ENCODE assay signal across 9 cellular contexts in the genomic region with DNA sequence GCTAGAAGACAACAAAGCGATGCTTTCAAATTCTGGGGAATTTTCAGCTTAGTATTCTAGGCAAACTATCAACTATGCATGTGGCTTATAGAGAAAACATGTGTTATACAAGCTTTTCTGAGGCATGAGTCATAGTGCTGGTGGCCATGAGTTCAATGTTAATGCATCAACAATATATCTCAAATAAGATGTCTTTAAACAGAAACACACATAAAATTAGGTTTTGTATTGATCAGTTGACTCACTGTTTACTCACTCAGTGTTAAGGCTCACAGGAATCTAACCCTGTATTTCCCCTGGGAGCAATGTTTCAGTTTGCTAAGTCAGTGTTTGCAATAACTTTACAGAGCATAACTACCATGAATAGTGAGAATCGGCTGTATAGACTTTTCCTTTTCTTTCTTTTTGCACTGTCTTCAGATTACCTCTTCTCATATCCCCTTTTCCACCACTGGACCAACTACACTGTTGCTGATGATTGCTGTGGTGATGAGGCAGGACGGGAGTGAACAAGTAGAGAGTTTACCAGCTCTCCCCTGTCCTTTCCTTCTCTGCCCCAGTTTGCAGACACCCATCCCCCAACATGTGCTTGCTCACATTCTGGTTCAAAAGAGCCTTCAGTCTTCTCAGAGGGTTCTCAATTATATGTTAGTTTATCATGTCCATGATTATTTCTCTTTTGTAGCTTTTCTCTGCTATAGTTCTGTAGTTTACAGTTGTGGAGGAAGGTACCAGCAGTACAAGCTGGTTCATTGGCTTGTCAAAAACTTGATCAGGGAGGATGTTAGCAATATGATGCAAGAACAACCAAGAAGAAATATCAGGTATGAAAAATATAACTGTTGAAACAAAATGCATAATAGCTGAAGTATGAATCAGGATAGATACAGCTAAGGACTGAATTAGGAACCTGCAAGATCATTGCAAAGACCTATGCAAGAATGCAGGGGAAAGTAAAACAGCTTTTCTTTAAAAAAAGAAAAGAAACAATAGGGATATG. TPM values are rescaled to one million over a fixed set of nuclear protein-coding genes. Genes with fewer than 3 reads are reported as not detected.
DNase-seq lines count a peak whose midpoint lies in the region; ATAC-seq lines count a peak whose summit lies in the region.
"Had no signal": no experiment of that assay in that cellular context is flagged by ENCODE, and none has a peak within 500 bp of the region (broad histone marks: within the 10 kb centered on the region; RNA-seq: fewer than 3 reads in every experiment).

No MANE protein-coding gene starts in this region.

- H2BK120ac ChIP-seq in neuronal stem cell (ENCODE audit: low read depth, low read length), result no peak overlapping the region

- H3K23ac ChIP-seq in neuronal stem cell (ENCODE audit: low read depth, low read length, poor library complexity), result no peak overlapping the region

- H3K9me3 ChIP-seq in SK-N-MC (ENCODE audit: low read depth, low read length) (no peaks in the 10 kb centered on the region), neuronal stem cell (replicated peaks in 1 of 2; ENCODE audit: control insufficient read depth in 2 of 2, insufficient read depth in 1 of 2, low read depth in 1 of 2, low read length in 2 of 2) (peaks cover 0 to 3% of the 10 kb centered on the region in 2 donors)

- no peak overlapping the region for H2BK15ac ChIP-seq in neuronal stem cell (ENCODE audit: low read length)

- no peak overlapping the region for H2BK12ac ChIP-seq in neuronal stem cell (ENCODE audit: low read length)

- H3K14ac ChIP-seq in neuronal stem cell (ENCODE audit: low read length), result no peak overlapping the region

- no peaks in the 10 kb centered on the region for H3K79me1 ChIP-seq in neuronal stem cell (ENCODE audit: low read depth, low read length)

- DNase-seq in AG08395 (ENCODE audit: low spot score) (peak; percentile 71), SK-N-MC (ENCODE audit: low read depth, low spot score) (peak; percentile 16), fibroblast of peridontal ligament (ENCODE audit: extremely low read depth) (peak; percentile 82), neuronal stem cell (ENCODE audit: low spot score) (no peak), NCI-H1092 treated with DMSO at 0.1 percent for 48 hours (lab: John Stamatoyannopoulos, UW) (no peak), NCI-H1436 (lab: John Stamatoyannopoulos, UW) (no peak)

- H2AK5ac ChIP-seq in neuronal stem cell (ENCODE audit: low read depth, low read length), result no peak overlapping the region

- no peak overlapping the region for H4K91ac ChIP-seq in neuronal stem cell (ENCODE audit: low read depth, low read length, poor library complexity)

- H3K27ac ChIP-seq in SK-N-MC (no peak overlapping the region), neuronal stem cell (replicated peaks; ENCODE audit: low read length) (no peak overlapping the region)

- no peaks in the 10 kb centered on the region for H3K27me3 ChIP-seq in neuronal stem cell (ENCODE audit: control insufficient read depth in 3 of 3, insufficient read depth in 3 of 3, low read depth in 1 of 3, low read length in 3 of 3)

- no peak overlapping the region for H3K4me2 ChIP-seq in neuronal stem cell (ENCODE audit: insufficient read depth, low read length, poor library complexity, severe bottlenecking)

- ATAC-seq in GM19452 (IDR thresholded peaks at IDR 0.05; ENCODE audit: unreplicated experiment), result peak; percentile 70
- no peak for ATAC-seq in HG03469 (IDR thresholded peaks at IDR 0.05; ENCODE audit: unreplicated experiment)

- no peak overlapping the region for H3K9ac ChIP-seq in SK-N-MC (ENCODE audit: insufficient read length)
- H3K9ac ChIP-seq in neuronal stem cell (ENCODE audit: low read depth, low read length, poor library complexity), result no peak overlapping the region

- no peak overlapping the region for H3K4ac ChIP-seq in neuronal stem cell (ENCODE audit: low read length)

- no peaks in the 10 kb centered on the region for H3K4me1 ChIP-seq in neuronal stem cell (ENCODE audit: control insufficient read depth in 2 of 2, insufficient read depth in 1 of 2, low read depth in 1 of 2, low read length in 2 of 2)

- no peak overlapping the region for H2BK5ac ChIP-seq in neuronal stem cell (ENCODE audit: low read length)

- H3K18ac ChIP-seq in neuronal stem cell (ENCODE audit: low read length), result no peak overlapping the region

- H3K4me3 ChIP-seq in SK-N-MC (no peak overlapping the region), neuronal stem cell (ENCODE audit: low read length in 2 of 2) (no peak overlapping the region)
- H3K4me3 ChIP-seq: lung had no signal

- H3K36me3 ChIP-seq in SK-N-MC (ENCODE audit: insufficient read depth, low read length) (no peaks in the 10 kb centered on the region), neuronal stem cell (replicated peaks in 1 of 2; ENCODE audit: control insufficient read depth in 2 of 2, insufficient read depth in 2 of 2, low read length in 2 of 2) (no peaks in the 10 kb centered on the region)

- no peak overlapping the region for H2AFZ ChIP-seq in neuronal stem cell (ENCODE audit: low read length)

- WGBS in neuronal stem cell (ENCODE audit: extremely low coverage in 2 of 2, insufficient read length in 2 of 2, insufficient replicate concordance in 1 of 2), 2 donors, result no CpG with 5 or more reads among the region's 3 CpGs

- H4K8ac ChIP-seq in neuronal stem cell (ENCODE audit: low read depth, low read length), result no peak overlapping the region

RNA-seq across cellular contexts. Expression of gene CD2, which starts 23.9 kb away (rescaled TPM):
- polyA plus RNA-seq in neuronal stem cell (2013, experiment 1 of 2), result not detected
- polyA plus RNA-seq in neuronal stem cell (2013, experiment 2 of 2), result not detected

Comparison
In these comparisons a context has a peak if more than half of its experiments do, and no peak if none do; other contexts are left out.
1. DNase-seq: peak in AG08395 (single experiment), SK-N-MC (single experiment) and fibroblast of peridontal ligament (single experiment); none in neuronal stem cell (single experiment), NCI-H1092 treated with DMSO at 0.1 percent for 48 hours (single experiment) and NCI-H1436 (single experiment).